ENCODE assay signal across 8 cellular contexts in the genomic region with DNA sequence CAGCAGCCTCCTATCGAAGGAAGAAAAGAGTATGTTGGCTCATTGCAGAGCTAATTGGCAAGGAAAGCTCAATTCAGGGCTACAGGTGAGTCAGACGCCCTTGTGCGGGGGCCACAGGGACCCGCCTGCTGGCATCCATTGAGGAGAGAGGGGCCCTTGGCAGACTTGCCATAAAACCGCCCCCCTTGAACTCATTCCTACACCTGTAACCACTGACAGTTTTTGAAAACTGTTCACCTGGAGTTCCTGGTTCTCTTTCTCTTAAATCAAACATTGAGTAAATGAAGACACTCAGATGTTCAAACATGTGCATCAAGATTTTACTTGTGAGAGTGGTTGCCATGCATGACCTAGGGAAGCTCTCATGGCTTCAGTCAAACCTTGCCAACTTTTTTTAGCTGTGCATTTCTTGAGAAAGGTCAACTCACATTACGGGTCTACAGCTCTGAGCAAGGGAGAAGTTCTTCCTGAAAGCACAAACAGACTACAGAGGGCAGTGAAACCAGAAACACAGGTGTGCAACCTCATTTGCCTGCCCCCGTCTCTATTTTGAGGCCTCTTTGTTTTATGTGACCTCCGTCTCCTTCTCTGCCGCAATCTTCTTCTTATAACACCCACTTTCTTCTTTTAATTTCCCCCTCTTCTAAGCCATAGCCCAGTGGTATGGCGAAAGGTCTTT.
DNase-seq lines count a peak whose midpoint lies in the region; ATAC-seq and TF ChIP-seq lines count a peak whose summit lies in the region.

No MANE protein-coding gene starts in this region.

- ATAC-seq in HG03108 (IDR thresholded peaks at IDR 0.05; ENCODE audit: unreplicated experiment), result peak; percentile 77
- ATAC-seq in activated naive CD8-positive, alpha-beta T cell treated with anti-CD3 and anti-CD28 coated beads, Interleukin-2, amount 10 ng/mL, durations not matched to agents 7 days and 5 days (ENCODE audit: low read depth), result no peak

- intact Hi-C loops in CD14-positive monocyte (cut with micrococcal nuclease), result loop anchor here in 1 of 2 donors (2.0 to 10.0 kb wide), 4 partner anchors 16 to 242 kb away; partner anchors contain the start of gene HIPK2

- DNase-seq in CD14-positive monocyte (ENCODE audit: low spot score) (no peak), GM19240 (ENCODE audit: insufficient read length, low spot score) (peak; percentile 51), NCI-H1417 (lab: John Stamatoyannopoulos, UW) (no peak), NCI-H524 (lab: John Stamatoyannopoulos, UW) (no peak), NCI-H2029 (lab: John Stamatoyannopoulos, UW) (no peak), DMS153 (lab: John Stamatoyannopoulos, UW) (no peak)
- DNase-seq in activated naive CD8-positive, alpha-beta T cell treated with anti-CD3 and anti-CD28 coated beads, Interleukin-2, amount 10 ng/mL, durations not matched to agents 7 days and 5 days, result no peak

- peaks cover 86 to 97% of the 10 kb centered on the region in 2 donors for H3K36me3 Mint-ChIP-seq in CD14-positive monocyte
- peaks cover 2% of the 10 kb centered on the region for H3K36me3 Mint-ChIP-seq in activated naive CD8-positive, alpha-beta T cell treated with anti-CD3 and anti-CD28 coated beads, Interleukin-2, amount 10 ng/mL, durations not matched to agents 7 days and 5 days

- peak overlapping the region in 4 of 7 donors; percentile 18 to 94 (median 88) for H3K27ac Mint-ChIP-seq in CD14-positive monocyte
- no peak overlapping the region for H3K27ac Mint-ChIP-seq in activated naive CD8-positive, alpha-beta T cell treated with anti-CD3 and anti-CD28 coated beads, Interleukin-2, amount 10 ng/mL, durations not matched to agents 7 days and 5 days

- POLR2A ChIA-PET in activated naive CD8-positive, alpha-beta T cell treated with anti-CD3 and anti-CD28 coated beads, Interleukin-2, amount 10 ng/mL, durations not matched to agents 7 days and 5 days (lab: Charles Lee), result interaction anchor here (0.5 to 1.2 kb wide), 2 partner anchors 16 to 552 kb away, joined by 3 to 6 read pairs; no protein-coding TSS in a partner anchor

- H3K4me3 Mint-ChIP-seq in CD14-positive monocyte, result no peak overlapping the region
- H3K4me3 Mint-ChIP-seq in activated naive CD8-positive, alpha-beta T cell treated with anti-CD3 and anti-CD28 coated beads, Interleukin-2, amount 10 ng/mL, durations not matched to agents 7 days and 5 days, result peak overlapping the region; percentile 16

- peaks cover 0 to 2% (median 0%) of the 10 kb centered on the region in 3 donors for H3K27me3 Mint-ChIP-seq in CD14-positive monocyte (ENCODE audit: low read depth in 3 of 3)
- peaks cover 4% of the 10 kb centered on the region for H3K27me3 Mint-ChIP-seq in activated naive CD8-positive, alpha-beta T cell treated with anti-CD3 and anti-CD28 coated beads, Interleukin-2, amount 10 ng/mL, durations not matched to agents 7 days and 5 days

- H3K9me3 Mint-ChIP-seq in CD14-positive monocyte, result peaks cover 0 to 4% (median 0%) of the 10 kb centered on the region in 7 donors
- peaks cover 2% of the 10 kb centered on the region for H3K9me3 Mint-ChIP-seq in activated naive CD8-positive, alpha-beta T cell treated with anti-CD3 and anti-CD28 coated beads, Interleukin-2, amount 10 ng/mL, durations not matched to agents 7 days and 5 days

- H3K4me1 Mint-ChIP-seq in CD14-positive monocyte, result peaks cover 29% of the 10 kb centered on the region
- H3K4me1 Mint-ChIP-seq in activated naive CD8-positive, alpha-beta T cell treated with anti-CD3 and anti-CD28 coated beads, Interleukin-2, amount 10 ng/mL, durations not matched to agents 7 days and 5 days, result peaks cover 15% of the 10 kb centered on the region

- TF ChIP-seq CTCF in CD14-positive monocyte (IDR thresholded peaks at IDR 0.05), result no peak
